Comparison of ENCODE assay signal across 2 cellular contexts in genomic region chr10:125762692-125763648, GRCh38.
TF ChIP-seq lines count a peak whose summit lies in the region.

No MANE protein-coding gene starts in this region.

TF ChIP-seq in GM23338, 12 proteins besides CTCF, POLR2A, EP300 and RAD21:
- TF ChIP-seq, protein P1, sequence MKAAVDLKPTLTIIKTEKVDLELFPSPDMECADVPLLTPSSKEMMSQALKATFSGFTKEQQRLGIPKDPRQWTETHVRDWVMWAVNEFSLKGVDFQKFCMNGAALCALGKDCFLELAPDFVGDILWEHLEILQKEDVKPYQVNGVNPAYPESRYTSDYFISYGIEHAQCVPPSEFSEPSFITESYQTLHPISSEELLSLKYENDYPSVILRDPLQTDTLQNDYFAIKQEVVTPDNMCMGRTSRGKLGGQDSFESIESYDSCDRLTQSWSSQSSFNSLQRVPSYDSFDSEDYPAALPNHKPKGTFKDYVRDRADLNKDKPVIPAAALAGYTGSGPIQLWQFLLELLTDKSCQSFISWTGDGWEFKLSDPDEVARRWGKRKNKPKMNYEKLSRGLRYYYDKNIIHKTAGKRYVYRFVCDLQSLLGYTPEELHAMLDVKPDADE (IDR thresholded peaks at IDR 0.05) = no peak
- TF ChIP-seq EZH2 (IDR thresholded peaks at IDR 0.05; ENCODE audit: low read depth, unreplicated experiment) = no peak
- no peak for TF ChIP-seq NANOG (IDR thresholded peaks at IDR 0.05; ENCODE audit: borderline replicate concordance)
- no peak for TF ChIP-seq EZH2phosphoT487 (IDR thresholded peaks at IDR 0.05; ENCODE audit: unreplicated experiment)
- TF ChIP-seq, protein P2, sequence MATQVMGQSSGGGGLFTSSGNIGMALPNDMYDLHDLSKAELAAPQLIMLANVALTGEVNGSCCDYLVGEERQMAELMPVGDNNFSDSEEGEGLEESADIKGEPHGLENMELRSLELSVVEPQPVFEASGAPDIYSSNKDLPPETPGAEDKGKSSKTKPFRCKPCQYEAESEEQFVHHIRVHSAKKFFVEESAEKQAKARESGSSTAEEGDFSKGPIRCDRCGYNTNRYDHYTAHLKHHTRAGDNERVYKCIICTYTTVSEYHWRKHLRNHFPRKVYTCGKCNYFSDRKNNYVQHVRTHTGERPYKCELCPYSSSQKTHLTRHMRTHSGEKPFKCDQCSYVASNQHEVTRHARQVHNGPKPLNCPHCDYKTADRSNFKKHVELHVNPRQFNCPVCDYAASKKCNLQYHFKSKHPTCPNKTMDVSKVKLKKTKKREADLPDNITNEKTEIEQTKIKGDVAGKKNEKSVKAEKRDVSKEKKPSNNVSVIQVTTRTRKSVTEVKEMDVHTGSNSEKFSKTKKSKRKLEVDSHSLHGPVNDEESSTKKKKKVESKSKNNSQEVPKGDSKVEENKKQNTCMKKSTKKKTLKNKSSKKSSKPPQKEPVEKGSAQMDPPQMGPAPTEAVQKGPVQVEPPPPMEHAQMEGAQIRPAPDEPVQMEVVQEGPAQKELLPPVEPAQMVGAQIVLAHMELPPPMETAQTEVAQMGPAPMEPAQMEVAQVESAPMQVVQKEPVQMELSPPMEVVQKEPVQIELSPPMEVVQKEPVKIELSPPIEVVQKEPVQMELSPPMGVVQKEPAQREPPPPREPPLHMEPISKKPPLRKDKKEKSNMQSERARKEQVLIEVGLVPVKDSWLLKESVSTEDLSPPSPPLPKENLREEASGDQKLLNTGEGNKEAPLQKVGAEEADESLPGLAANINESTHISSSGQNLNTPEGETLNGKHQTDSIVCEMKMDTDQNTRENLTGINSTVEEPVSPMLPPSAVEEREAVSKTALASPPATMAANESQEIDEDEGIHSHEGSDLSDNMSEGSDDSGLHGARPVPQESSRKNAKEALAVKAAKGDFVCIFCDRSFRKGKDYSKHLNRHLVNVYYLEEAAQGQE (IDR thresholded peaks at IDR 0.05; ENCODE audit: unreplicated experiment) = no peak
- TF ChIP-seq POLR2AphosphoS5 (IDR thresholded peaks at IDR 0.05; ENCODE audit: low read depth) = no peak
- no peak for TF ChIP-seq ZNF331 (CRISPR knock-in tag; IDR thresholded peaks at IDR 0.05; ENCODE audit: low read depth)
- no peak for TF ChIP-seq JUNB (IDR thresholded peaks at IDR 0.05; ENCODE audit: unreplicated experiment)
- no peak for TF ChIP-seq ZNF114 (CRISPR knock-in tag; IDR thresholded peaks at IDR 0.05)
- no peak for TF ChIP-seq CREB1 (CRISPR knock-in tag; IDR thresholded peaks at IDR 0.05; ENCODE audit: low read depth)
- TF ChIP-seq STAT1 (IDR thresholded peaks at IDR 0.05; ENCODE audit: unreplicated experiment) = no peak
- TF ChIP-seq ZNF462 (CRISPR knock-in tag; IDR thresholded peaks at IDR 0.05) = no peak

TF ChIP-seq in endothelial cell of umbilical vein, 7 proteins besides CTCF, POLR2A, EP300 and RAD21:
- TF ChIP-seq JUN (IDR thresholded peaks at IDR 0.05; ENCODE audit: borderline replicate concordance, insufficient read depth, insufficient read length, low read depth) (no peak), FOS (IDR thresholded peaks at IDR 0.05; ENCODE audit: borderline replicate concordance, insufficient read depth, low read length) (no peak), MYC (IDR thresholded peaks at IDR 0.05; ENCODE audit: low read depth, low read length) (no peak), EZH2 (IDR thresholded peaks at IDR 0.05; ENCODE audit: borderline replicate concordance, low read depth, low read length, severe bottlenecking) (no peak), POLR2AphosphoS5 (IDR thresholded peaks at IDR 0.05; ENCODE audit: insufficient read depth, low read depth, low read length) (no peak), GATA2 (IDR thresholded peaks at IDR 0.05; ENCODE audit: insufficient read depth, insufficient read length, low read depth, low read length) (no peak)
- TF ChIP-seq, protein P3, sequence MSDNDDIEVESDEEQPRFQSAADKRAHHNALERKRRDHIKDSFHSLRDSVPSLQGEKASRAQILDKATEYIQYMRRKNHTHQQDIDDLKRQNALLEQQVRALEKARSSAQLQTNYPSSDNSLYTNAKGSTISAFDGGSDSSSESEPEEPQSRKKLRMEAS (IDR thresholded peaks at IDR 0.05; ENCODE audit: insufficient read depth, insufficient read length) = no peak
